Comparison of ENCODE assay signal across 17 cellular contexts in the genomic region with DNA sequence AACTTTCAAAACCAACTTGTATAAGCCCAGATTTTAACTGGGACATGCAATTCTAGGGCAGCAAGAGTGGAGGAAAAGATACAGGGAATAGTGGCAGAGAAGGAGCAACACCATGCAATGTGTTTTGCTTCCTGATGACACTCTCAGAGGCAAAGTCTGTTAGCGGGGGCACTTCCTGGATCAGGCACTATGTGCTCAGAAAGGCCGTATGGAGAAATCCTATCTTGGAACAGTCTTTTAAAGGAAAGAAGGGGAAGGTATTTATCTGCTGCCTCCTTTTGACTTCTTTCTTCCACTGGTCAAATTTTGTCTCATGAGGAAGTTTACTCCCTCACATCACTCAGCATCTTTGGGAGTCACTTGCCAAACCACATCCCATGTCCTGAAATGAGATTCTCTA.
A peak's percentile ranks its signal among the peaks of the same experiment; 100 is the strongest.
DNase-seq lines count a peak whose midpoint lies in the region; ATAC-seq and TF ChIP-seq lines count a peak whose summit lies in the region.
"Had no signal": no experiment of that assay in that cellular context is flagged by ENCODE, and none has a peak within 500 bp of the region (broad histone marks: within the 10 kb centered on the region; RNA-seq: fewer than 3 reads in every experiment).

No MANE protein-coding gene starts in this region.

- H3K4me3 ChIP-seq in BLaER1, result no peak overlapping the region
- no peak overlapping the region for H3K4me3 ChIP-seq in choroid plexus epithelial cell (ENCODE audit: low read depth, low read length)
- H3K4me3 ChIP-seq: vagina had no signal

- peaks cover 8% of the 10 kb centered on the region for H3K4me1 ChIP-seq in BLaER1

- TF ChIP-seq CTCF in choroid plexus epithelial cell (conservative IDR thresholded peaks at IDR 0.05; ENCODE audit: low read depth, low read length) (no peak), glutamatergic neuron (IDR thresholded peaks at IDR 0.05; ENCODE audit: partially characterized antibody, unreplicated experiment) (no peak)

- H3K27me3 ChIP-seq in BLaER1, result no peaks in the 10 kb centered on the region
- H3K27me3 ChIP-seq: vagina had no signal

- ATAC-seq in HG03439 (IDR thresholded peaks at IDR 0.05; ENCODE audit: unreplicated experiment) (no peak), HG03520 (IDR thresholded peaks at IDR 0.05; ENCODE audit: unreplicated experiment) (no peak)
- ATAC-seq: esophagus mucosa had no signal

- no peak overlapping the region for H3K9ac ChIP-seq in BLaER1

- no peaks in the 10 kb centered on the region for H3K36me3 Mint-ChIP-seq in glutamatergic neuron (ENCODE audit: unreplicated experiment)
- H3K36me3 Mint-ChIP-seq: activated CD8-positive, alpha-beta memory T cell treated with anti-CD3 and anti-CD28 coated beads, Interleukin-2, amount 10 ng/mL, durations not matched to agents 7 days and 5 days; activated naive CD8-positive, alpha-beta T cell treated with anti-CD3 and anti-CD28 coated beads for 36 hours had no signal

- H3K4me2 ChIP-seq in BLaER1, result peak overlapping the region; percentile 5; the same call in 1 of the 2 replicates

- H3K27ac Mint-ChIP-seq in glutamatergic neuron (ENCODE audit: unreplicated experiment), result no peak overlapping the region
- H3K27ac Mint-ChIP-seq: activated CD8-positive, alpha-beta memory T cell treated with anti-CD3 and anti-CD28 coated beads, Interleukin-2, amount 10 ng/mL, durations not matched to agents 7 days and 5 days; activated naive CD8-positive, alpha-beta T cell treated with anti-CD3 and anti-CD28 coated beads for 36 hours had no signal

- H4K20me1 ChIP-seq in BLaER1, result no peaks in the 10 kb centered on the region

- no peaks in the 10 kb centered on the region for H3K4me1 Mint-ChIP-seq in glutamatergic neuron (ENCODE audit: low read depth, unreplicated experiment)

- no peaks in the 10 kb centered on the region for H3K9me3 ChIP-seq in BLaER1
- H3K9me3 ChIP-seq: vagina had no signal

- H3K9me3 Mint-ChIP-seq in glutamatergic neuron (ENCODE audit: unreplicated experiment), result no peaks in the 10 kb centered on the region
- H3K9me3 Mint-ChIP-seq: activated naive CD8-positive, alpha-beta T cell treated with anti-CD3 and anti-CD28 coated beads for 36 hours had no signal

- no peak overlapping the region for H3K27ac ChIP-seq in BLaER1
- H3K27ac ChIP-seq: vagina, VCaP had no signal

- H3K27me3 Mint-ChIP-seq in glutamatergic neuron (ENCODE audit: unreplicated experiment), result no peaks in the 10 kb centered on the region
- H3K27me3 Mint-ChIP-seq: activated CD8-positive, alpha-beta memory T cell treated with anti-CD3 and anti-CD28 coated beads, Interleukin-2, amount 10 ng/mL, durations not matched to agents 7 days and 5 days had no signal

- peak; percentile 41 for DNase-seq in MV-4-11 (lab: John Stamatoyannopoulos, UW)
- peak; percentile 27 for DNase-seq in choroid plexus epithelial cell (ENCODE audit: low read depth)
- peak; percentile 28 for DNase-seq in myocyte (ENCODE audit: low read depth)
- no peak for DNase-seq in cortex of kidney (lab: John Stamatoyannopoulos, UW)
- no peak for DNase-seq in glutamatergic neuron
- DNase-seq: activated CD8-positive, alpha-beta memory T cell treated with anti-CD3 and anti-CD28 coated beads, Interleukin-2, amount 10 ng/mL, durations not matched to agents 7 days and 5 days; activated naive CD8-positive, alpha-beta T cell treated with anti-CD3 and anti-CD28 coated beads for 36 hours; NCI-H1105; NCI-H526; SIG-M5; stimulated activated CD4-positive, alpha-beta T cell treated with anti-CD3 and anti-CD28 coated beads, Interleukin-2, amount 100 ng/mL, for 24 hours had no signal

- H3K4me3 Mint-ChIP-seq in glutamatergic neuron (ENCODE audit: unreplicated experiment), result no peak overlapping the region
- H3K4me3 Mint-ChIP-seq: activated CD8-positive, alpha-beta memory T cell treated with anti-CD3 and anti-CD28 coated beads, Interleukin-2, amount 10 ng/mL, durations not matched to agents 7 days and 5 days; activated naive CD8-positive, alpha-beta T cell treated with anti-CD3 and anti-CD28 coated beads for 36 hours had no signal

- H3K36me3 ChIP-seq in BLaER1, result no peaks in the 10 kb centered on the region
- H3K36me3 ChIP-seq: vagina had no signal

Comparison
In these comparisons a context has a peak if more than half of its experiments do, and no peak if none do; other contexts are left out.
1. DNase-seq: peak in MV-4-11 (single experiment), choroid plexus epithelial cell (single experiment) and myocyte (single experiment); none in cortex of kidney (single experiment) and glutamatergic neuron (single experiment).